Comparison of ENCODE assay signal across 8 cellular contexts in genomic region chr20:47353697-47354387, GRCh38. TPM values are rescaled to one million over a fixed set of nuclear protein-coding genes. Genes with fewer than 3 reads are reported as not detected.
DNase-seq lines count a peak whose midpoint lies in the region; ATAC-seq and FAIRE-seq lines count a peak whose summit lies in the region.

No MANE protein-coding gene starts in this region.

- H3K36me3 ChIP-seq in small intestine (ENCODE audit: control insufficient read depth in 2 of 2, insufficient read depth in 2 of 2, low read length in 2 of 2), result no peaks in the 10 kb centered on the region

- H3K9me3 ChIP-seq in small intestine (ENCODE audit: control insufficient read depth, low read depth), result no peaks in the 10 kb centered on the region

- no peak overlapping the region for H3K4me3 ChIP-seq in small intestine (ENCODE audit: low read depth in 1 of 2, low read length in 2 of 2)

- H3K9me3 Mint-ChIP-seq in T-helper 2 cell treated with Interferon-gamma antibody and Interleukin-4, amounts not matched to agents 5 μg/mL and 100 μg/mL, for 36 hours, result no peaks in the 10 kb centered on the region

- no peaks in the 10 kb centered on the region for H3K27me3 ChIP-seq in small intestine (ENCODE audit: control insufficient read depth in 2 of 2, insufficient read depth in 2 of 2, low read length in 2 of 2)

- no peaks in the 10 kb centered on the region for H3K27me3 Mint-ChIP-seq in T-helper 2 cell treated with Interferon-gamma antibody and Interleukin-4, amounts not matched to agents 5 μg/mL and 100 μg/mL, for 36 hours (ENCODE audit: low read depth)

- H3K4me1 Mint-ChIP-seq in T-helper 2 cell treated with Interferon-gamma antibody and Interleukin-4, amounts not matched to agents 5 μg/mL and 100 μg/mL, for 36 hours (ENCODE audit: low read depth), result peaks cover 44% of the 10 kb centered on the region

- FAIRE-seq in small intestine (lab: Jason Lieb, UNC), result no peak

- H3K4me1 ChIP-seq in small intestine (ENCODE audit: control insufficient read depth in 2 of 2, insufficient read depth in 1 of 2, low read depth in 1 of 2, low read length in 1 of 2), result peaks cover 13 to 55% of the 10 kb centered on the region in 2 donors

- DNase-seq in NCI-H510A treated with DMSO at 0.1 percent for 48 hours (lab: John Stamatoyannopoulos, UW) (peak; percentile 29), NCI-H510A (lab: John Stamatoyannopoulos, UW) (no peak), fibroblast of peridontal ligament (ENCODE audit: extremely low read depth) (peak; percentile 48), small intestine (peak; percentile 47), COLO829 (ENCODE audit: low spot score) (no peak)
- no peak for DNase-seq in T-helper 2 cell treated with Interferon-gamma antibody and Interleukin-4, amounts not matched to agents 5 μg/mL and 100 μg/mL, for 36 hours (ENCODE audit: low spot score)

- H3K27ac Mint-ChIP-seq in T-helper 2 cell treated with Interferon-gamma antibody and Interleukin-4, amounts not matched to agents 5 μg/mL and 100 μg/mL, for 36 hours, result peak overlapping the region; percentile 97

- H3K4me3 Mint-ChIP-seq in T-helper 2 cell treated with Interferon-gamma antibody and Interleukin-4, amounts not matched to agents 5 μg/mL and 100 μg/mL, for 36 hours, result no peak overlapping the region

- peak overlapping the region; percentile 84 to 98 for H3K27ac ChIP-seq in small intestine (ENCODE audit: low read depth in 1 of 2, low read length in 1 of 2)

- WGBS in small intestine, 3 donors, result 43 to 57% (median 52%) methylated on average over 6 of the region's 6 CpGs

- H3K36me3 Mint-ChIP-seq in T-helper 2 cell treated with Interferon-gamma antibody and Interleukin-4, amounts not matched to agents 5 μg/mL and 100 μg/mL, for 36 hours (ENCODE audit: low read depth), result peaks cover 28% of the 10 kb centered on the region

- ATAC-seq in HG02678 (IDR thresholded peaks at IDR 0.05; ENCODE audit: unreplicated experiment) (no peak), GM19328 (IDR thresholded peaks at IDR 0.05; ENCODE audit: unreplicated experiment) (no peak)

RNA-seq across cellular contexts. Expression of gene ZMYND8, which starts 2.7 kb away (rescaled TPM):
- 10 to 100 TPM in 2 of 3 donors, 1 to 10 TPM in 1; 9.2 to 19.9 (median 12.8) TPM for polyA plus RNA-seq in small intestine

Comparison
In these comparisons a context has a peak if more than half of its experiments do, and no peak if none do; other contexts are left out.
1. DNase-seq: peak in NCI-H510A treated with DMSO at 0.1 percent for 48 hours (single experiment), fibroblast of peridontal ligament (single experiment) and small intestine (single experiment); none in NCI-H510A (single experiment), T-helper 2 cell treated with Interferon-gamma antibody and Interleukin-4, amounts not matched to agents 5 μg/mL and 100 μg/mL, for 36 hours (single experiment) and COLO829 (single experiment).